ENCODE assay signal across 26 cellular contexts in genomic region chr9:36118201-36118600, GRCh38. TPM values are rescaled to one million over a fixed set of nuclear protein-coding genes. Genes with fewer than 3 reads are reported as not detected.
"Had no signal": no experiment of that assay in that cellular context is flagged by ENCODE, and none has a peak within 500 bp of the region (broad histone marks: within the 10 kb centered on the region; RNA-seq: fewer than 3 reads in every experiment).

No MANE protein-coding gene starts in this region.

- H3K27ac ChIP-seq: adrenal gland, brain microvascular endothelial cell, PC-9, SK-N-MC had no signal

- H3K4me1 ChIP-seq: adrenal gland had no signal

- H2AFZ ChIP-seq: PC-9 had no signal

- DNase-seq: activated CD4-positive, alpha-beta T cell treated with anti-CD3 and anti-CD28 coated beads for 36 hours; activated CD4-positive, alpha-beta T cell treated with anti-CD3 and anti-CD28 coated beads, Interleukin-2, amount 10 ng/mL, durations not matched to agents 7 days and 5 days; activated CD4-positive, alpha-beta T cell treated with anti-CD3 and anti-CD28 coated beads, Interleukin-2, amount 50 U/mL, for 48 hours; activated CD8-positive, alpha-beta T cell treated with anti-CD3 and anti-CD28 coated beads, Interleukin-2, amount 10 ng/mL, durations not matched to agents 7 days and 5 days; activated gamma-delta T cell treated with Interleukin-2 at 50 U/mL for 16 hours; activated naive CD4-positive, alpha-beta T cell treated with anti-CD3 and anti-CD28 coated beads for 36 hours; activated T-cell treated with anti-CD3 and anti-CD28 coated beads, Interleukin-2, amount 50 U/mL, for 24 hours; brain microvascular endothelial cell; central memory CD4-positive, alpha-beta T cell; KG1; MM.1S; MV-4-11; NCI-H146; NCI-H2107; NCI-H2171; NCI-H526; NCI-H748 treated with DMSO at 0.1 percent for 48 hours; NK-92 treated with Interleukin-12 subunit alpha and Interleukin-12 subunit beta, amount 100 ng/mL, for 24 hours; PC-9; Right ventricle myocardium superior; T1000 had no signal

- H3K36me3 Mint-ChIP-seq: activated naive CD4-positive, alpha-beta T cell treated with anti-CD3 and anti-CD28 coated beads, Interleukin-2, amount 50 U/mL, for 72 hours had no signal

- ATAC-seq: activated CD4-positive, alpha-beta T cell treated with anti-CD3 and anti-CD28 coated beads for 36 hours; activated CD8-positive, alpha-beta T cell treated with anti-CD3 and anti-CD28 coated beads, Interleukin-2, amount 10 ng/mL, durations not matched to agents 7 days and 5 days; activated naive CD4-positive, alpha-beta T cell treated with anti-CD3 and anti-CD28 coated beads, Interleukin-2, amount 50 U/mL, for 72 hours had no signal

- H3K4me2 ChIP-seq: PC-9 had no signal

- H3K9me3 Mint-ChIP-seq: activated CD4-positive, alpha-beta T cell treated with anti-CD3 and anti-CD28 coated beads, Interleukin-2, amount 10 ng/mL, durations not matched to agents 7 days and 5 days; activated naive CD4-positive, alpha-beta T cell treated with anti-CD3 and anti-CD28 coated beads for 36 hours; activated naive CD4-positive, alpha-beta T cell treated with anti-CD3 and anti-CD28 coated beads, Interleukin-2, amount 50 U/mL, for 72 hours; activated T-cell treated with anti-CD3 and anti-CD28 coated beads, Interleukin-2, amount 50 U/mL, for 24 hours; activated T-helper 2 cell treated with anti-CD3 and anti-CD28 coated beads, Interferon-gamma antibody, Interleukin-2, Interleukin-4, amounts not matched to agents 10 μg/mL and 5 μg/mL and 100 μg/mL, durations not matched to agents 14 hours and 24 hours and 36 hours had no signal

- H3K4me3 Mint-ChIP-seq: activated CD4-positive, alpha-beta T cell treated with anti-CD3 and anti-CD28 coated beads for 36 hours; activated CD4-positive, alpha-beta T cell treated with anti-CD3 and anti-CD28 coated beads, Interleukin-2, amount 10 ng/mL, durations not matched to agents 7 days and 5 days; activated CD8-positive, alpha-beta T cell treated with anti-CD3 and anti-CD28 coated beads, Interleukin-2, amount 10 ng/mL, durations not matched to agents 7 days and 5 days; activated naive CD4-positive, alpha-beta T cell treated with anti-CD3 and anti-CD28 coated beads for 36 hours; activated T-cell treated with anti-CD3 and anti-CD28 coated beads, Interleukin-2, amount 50 U/mL, for 24 hours had no signal

- H3K27me3 ChIP-seq: adrenal gland, brain microvascular endothelial cell had no signal

- H3K4me1 Mint-ChIP-seq: activated CD4-positive, alpha-beta T cell treated with anti-CD3 and anti-CD28 coated beads for 36 hours; activated CD4-positive, alpha-beta T cell treated with anti-CD3 and anti-CD28 coated beads, Interleukin-2, amount 10 ng/mL, durations not matched to agents 7 days and 5 days had no signal

- H3K27ac Mint-ChIP-seq: activated CD4-positive, alpha-beta T cell treated with anti-CD3 and anti-CD28 coated beads for 36 hours; activated CD4-positive, alpha-beta T cell treated with anti-CD3 and anti-CD28 coated beads, Interleukin-2, amount 10 ng/mL, durations not matched to agents 7 days and 5 days; activated CD8-positive, alpha-beta T cell treated with anti-CD3 and anti-CD28 coated beads, Interleukin-2, amount 10 ng/mL, durations not matched to agents 7 days and 5 days; activated naive CD4-positive, alpha-beta T cell treated with anti-CD3 and anti-CD28 coated beads for 36 hours; activated naive CD4-positive, alpha-beta T cell treated with anti-CD3 and anti-CD28 coated beads, Interleukin-2, amount 50 U/mL, for 72 hours; activated T-helper 2 cell treated with anti-CD3 and anti-CD28 coated beads, Interferon-gamma antibody, Interleukin-2, Interleukin-4, amounts not matched to agents 10 μg/mL and 5 μg/mL and 100 μg/mL, durations not matched to agents 14 hours and 24 hours and 36 hours had no signal

- H3K27me3 Mint-ChIP-seq: activated CD4-positive, alpha-beta T cell treated with anti-CD3 and anti-CD28 coated beads for 36 hours; activated CD4-positive, alpha-beta T cell treated with anti-CD3 and anti-CD28 coated beads, Interleukin-2, amount 10 ng/mL, durations not matched to agents 7 days and 5 days; activated T-cell treated with anti-CD3 and anti-CD28 coated beads, Interleukin-2, amount 50 U/mL, for 24 hours had no signal

- H3K4me3 ChIP-seq: adrenal gland, PC-9, SK-N-MC had no signal

- H3K9me3 ChIP-seq: adrenal gland had no signal

RNA-seq across cellular contexts. Expression of gene GLIPR2, which starts 18.3 kb away (rescaled TPM):
- total RNA-seq: OCI-LY7 had no signal

RNA-seq across cellular contexts. Expression of gene CCIN, which starts 51.0 kb away (rescaled TPM):
- total RNA-seq: activated CD4-positive, alpha-beta T cell treated with anti-CD3 and anti-CD28 coated beads for 36 hours; activated naive CD4-positive, alpha-beta T cell treated with anti-CD3 and anti-CD28 coated beads for 36 hours; activated naive CD4-positive, alpha-beta T cell treated with anti-CD3 and anti-CD28 coated beads, Interleukin-2, amount 50 U/mL, for 72 hours; activated T-helper 2 cell treated with anti-CD3 and anti-CD28 coated beads, Interferon-gamma antibody, Interleukin-2, Interleukin-4, amounts not matched to agents 10 μg/mL and 5 μg/mL and 100 μg/mL, durations not matched to agents 14 hours and 24 hours and 36 hours; OCI-LY7; PC-9; Right ventricle myocardium superior had no signal
